Comparison of ENCODE assay signal across 25 cellular contexts in genomic region chr14:79540394-79540793, GRCh38.
"Had no signal": no experiment of that assay in that cellular context is flagged by ENCODE, and none has a peak within 500 bp of the region (broad histone marks: within the 10 kb centered on the region; RNA-seq: fewer than 3 reads in every experiment).

No MANE protein-coding gene starts in this region.

- H3K27ac ChIP-seq: body of pancreas, neutrophil, ovary, thyroid gland, vagina, WERI-Rb-1 had no signal

- H3K4me3 Mint-ChIP-seq: activated CD4-positive, alpha-beta T cell treated with anti-CD3 and anti-CD28 coated beads, Interleukin-2, amount 10 ng/mL, durations not matched to agents 7 days and 5 days; activated CD8-positive, alpha-beta memory T cell treated with anti-CD3 and anti-CD28 coated beads, Interleukin-2, amount 10 ng/mL, durations not matched to agents 7 days and 5 days; activated CD8-positive, alpha-beta T cell treated with anti-CD3 and anti-CD28 coated beads for 36 hours; activated naive CD8-positive, alpha-beta T cell treated with anti-CD3 and anti-CD28 coated beads, Interleukin-2, amount 50 U/mL, for 24 hours; memory B cell; natural killer cell treated with Interleukin-12 subunit alpha and Interleukin-12 subunit beta and Interleukin-15 and Interleukin-18, amount 100 ng/mL, for 72 hours; stimulated activated naive CD8-positive, alpha-beta T cell treated with anti-CD3 and anti-CD28 coated beads, Interleukin-15, Interleukin-2, amounts not matched to agents 100 ng/mL and 50 ng/mL, for 24 hours; T-helper 2 cell treated with Interferon-gamma antibody and Interleukin-4, amounts not matched to agents 5 μg/mL and 100 μg/mL, for 36 hours had no signal

- H3K4me1 ChIP-seq: body of pancreas, thyroid gland, vagina had no signal

- H3K27ac Mint-ChIP-seq: activated CD4-positive, alpha-beta T cell treated with anti-CD3 and anti-CD28 coated beads, Interleukin-2, amount 10 ng/mL, durations not matched to agents 7 days and 5 days; activated CD8-positive, alpha-beta memory T cell treated with anti-CD3 and anti-CD28 coated beads, Interleukin-2, amount 10 ng/mL, durations not matched to agents 7 days and 5 days; activated CD8-positive, alpha-beta T cell treated with anti-CD3 and anti-CD28 coated beads for 36 hours; activated naive CD8-positive, alpha-beta T cell treated with anti-CD3 and anti-CD28 coated beads, Interleukin-2, amount 50 U/mL, for 24 hours; memory B cell; natural killer cell treated with Interleukin-12 subunit alpha and Interleukin-12 subunit beta and Interleukin-15 and Interleukin-18, amount 100 ng/mL, for 72 hours; stimulated activated naive CD8-positive, alpha-beta T cell treated with anti-CD3 and anti-CD28 coated beads, Interleukin-15, Interleukin-2, amounts not matched to agents 100 ng/mL and 50 ng/mL, for 24 hours; T-helper 2 cell treated with Interferon-gamma antibody and Interleukin-4, amounts not matched to agents 5 μg/mL and 100 μg/mL, for 36 hours had no signal

- H3K27me3 ChIP-seq: body of pancreas, neutrophil, ovary, thyroid gland, vagina had no signal

- H3K9me3 Mint-ChIP-seq: activated CD8-positive, alpha-beta T cell treated with anti-CD3 and anti-CD28 coated beads for 36 hours had no signal

- H3K36me3 ChIP-seq: neutrophil, ovary, thyroid gland, vagina, WERI-Rb-1 had no signal

- H3K4me3 ChIP-seq: body of pancreas, ovary, thyroid gland, vagina had no signal

- H3K4me1 Mint-ChIP-seq: activated CD4-positive, alpha-beta T cell treated with anti-CD3 and anti-CD28 coated beads, Interleukin-2, amount 10 ng/mL, durations not matched to agents 7 days and 5 days; activated CD8-positive, alpha-beta memory T cell treated with anti-CD3 and anti-CD28 coated beads, Interleukin-2, amount 10 ng/mL, durations not matched to agents 7 days and 5 days; activated naive CD8-positive, alpha-beta T cell treated with anti-CD3 and anti-CD28 coated beads, Interleukin-2, amount 50 U/mL, for 24 hours; memory B cell had no signal

- H3K9me3 ChIP-seq: body of pancreas, neutrophil, ovary, thyroid gland, vagina had no signal

- ATAC-seq: activated CD8-positive, alpha-beta memory T cell treated with anti-CD3 and anti-CD28 coated beads, Interleukin-2, amount 10 ng/mL, durations not matched to agents 7 days and 5 days; activated CD8-positive, alpha-beta T cell treated with anti-CD3 and anti-CD28 coated beads for 36 hours; activated naive CD8-positive, alpha-beta T cell treated with anti-CD3 and anti-CD28 coated beads, Interleukin-2, amount 50 U/mL, for 24 hours; body of pancreas; natural killer cell treated with Interleukin-12 subunit alpha and Interleukin-12 subunit beta and Interleukin-15 and Interleukin-18, amount 100 ng/mL, for 72 hours; right cardiac atrium had no signal

- DNase-seq: activated CD4-positive, alpha-beta T cell treated with anti-CD3 and anti-CD28 coated beads, Interleukin-2, amount 10 ng/mL, durations not matched to agents 7 days and 5 days; activated CD4-positive, CD25-positive, alpha-beta regulatory T cell treated with anti-CD3 and anti-CD28 coated beads, Interleukin-2, amount 50 U/mL, for 72 hours; activated CD8-positive, alpha-beta memory T cell treated with anti-CD3 and anti-CD28 coated beads, Interleukin-2, amount 10 ng/mL, durations not matched to agents 7 days and 5 days; activated CD8-positive, alpha-beta T cell treated with anti-CD3 and anti-CD28 coated beads for 36 hours; activated effector memory CD4-positive, alpha-beta T cell treated with anti-CD3 and anti-CD28 coated beads, Interleukin-2, amount 50 U/mL, for 16 hours; activated naive CD4-positive, alpha-beta T cell treated with anti-CD3 and anti-CD28 coated beads, Interleukin-2, amount 50 U/mL, for 16 hours; activated naive CD8-positive, alpha-beta T cell treated with anti-CD3 and anti-CD28 coated beads, Interleukin-2, amount 50 U/mL, for 24 hours; activated T-cell treated with anti-CD3 and anti-CD28 coated beads for 4 hours; anterior cingulate cortex; body of pancreas; glutamatergic neuron; hippocampal formation; ovary; right cardiac atrium; stimulated activated CD4-positive, alpha-beta T cell treated with anti-CD3 and anti-CD28 coated beads, Interleukin-12 subunit alpha, Interleukin-12 subunit beta, amount 100 ng/mL, for 4 hours; stimulated activated CD4-positive, alpha-beta T cell treated with anti-CD3 and anti-CD28 coated beads, Interleukin-4, amount 100 ng/mL, for 4 hours; substantia nigra; thyroid gland; WERI-Rb-1 had no signal

- H3K27me3 Mint-ChIP-seq: activated CD4-positive, alpha-beta T cell treated with anti-CD3 and anti-CD28 coated beads, Interleukin-2, amount 10 ng/mL, durations not matched to agents 7 days and 5 days; activated CD8-positive, alpha-beta memory T cell treated with anti-CD3 and anti-CD28 coated beads, Interleukin-2, amount 10 ng/mL, durations not matched to agents 7 days and 5 days; activated CD8-positive, alpha-beta T cell treated with anti-CD3 and anti-CD28 coated beads for 36 hours; activated naive CD8-positive, alpha-beta T cell treated with anti-CD3 and anti-CD28 coated beads, Interleukin-2, amount 50 U/mL, for 24 hours; memory B cell; natural killer cell treated with Interleukin-12 subunit alpha and Interleukin-12 subunit beta and Interleukin-15 and Interleukin-18, amount 100 ng/mL, for 72 hours; stimulated activated naive CD8-positive, alpha-beta T cell treated with anti-CD3 and anti-CD28 coated beads, Interleukin-15, Interleukin-2, amounts not matched to agents 100 ng/mL and 50 ng/mL, for 24 hours had no signal

- H3K36me3 Mint-ChIP-seq: activated CD8-positive, alpha-beta memory T cell treated with anti-CD3 and anti-CD28 coated beads, Interleukin-2, amount 10 ng/mL, durations not matched to agents 7 days and 5 days; memory B cell; natural killer cell treated with Interleukin-12 subunit alpha and Interleukin-12 subunit beta and Interleukin-15 and Interleukin-18, amount 100 ng/mL, for 72 hours had no signal
